30 cellular contexts compared by ENCODE assay signal in the genomic region with DNA sequence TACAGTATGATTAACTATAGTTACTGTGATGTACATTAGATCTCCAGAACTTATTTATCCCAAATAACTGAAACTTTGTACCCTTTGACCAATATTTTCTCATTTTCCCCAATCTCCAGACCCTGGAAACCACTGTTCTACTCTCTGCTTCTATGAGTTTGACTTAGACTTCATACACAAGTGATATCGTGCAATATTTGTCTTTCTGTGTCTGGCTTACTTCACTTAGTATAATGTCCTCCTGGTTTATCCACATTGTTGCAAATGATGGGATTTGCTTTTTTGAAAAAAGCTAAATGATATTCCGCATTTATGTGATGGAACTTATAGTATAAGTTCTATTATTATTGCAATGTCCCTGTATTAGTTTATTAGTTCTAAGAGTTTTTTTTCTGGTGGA.
"Had no signal": no experiment of that assay in that cellular context is flagged by ENCODE, and none has a peak within 500 bp of the region (broad histone marks: within the 10 kb centered on the region; RNA-seq: fewer than 3 reads in every experiment).

No MANE protein-coding gene starts in this region.

- H3K27me3 Mint-ChIP-seq: stimulated activated memory B cell treated with anti-CD40 and anti-IgM and Interleukin-4, amounts not matched to agents 10 μg/mL and 1 μg/mL and 100 μg/mL, for 72 hours; stimulated activated naive CD8-positive, alpha-beta T cell treated with anti-CD3 and anti-CD28 coated beads, Interleukin-15, amount 100 ng/mL, for 72 hours; type B pancreatic cell had no signal

- FAIRE-seq: pancreas had no signal

- H3K4me3 ChIP-seq: pancreas, prostate gland, skin epidermis, smooth muscle cell, spleen, suprapubic skin, testis, tibial artery, transverse colon, upper lobe of right lung, uterus had no signal

- H3K9me3 ChIP-seq: neutrophil, pancreas, prostate gland, testis, upper lobe of right lung had no signal

- H3K27me3 ChIP-seq: neutrophil, pancreas, spleen, suprapubic skin, testis, tibial artery, transverse colon, upper lobe of right lung, uterus had no signal

- H3K4me2 ChIP-seq: smooth muscle cell had no signal

- H3K4me1 Mint-ChIP-seq: naive thymus-derived CD4-positive, alpha-beta T cell; natural killer cell; nephron; neural crest cell; stimulated activated memory B cell treated with anti-CD40 and anti-IgM and Interleukin-4, amounts not matched to agents 10 μg/mL and 1 μg/mL and 100 μg/mL, for 72 hours; stimulated activated naive CD8-positive, alpha-beta T cell treated with anti-CD3 and anti-CD28 coated beads, Interleukin-15, amount 100 ng/mL, for 72 hours had no signal

- ATAC-seq: naive thymus-derived CD4-positive, alpha-beta T cell; natural killer cell; pancreas; right cardiac atrium; sciatic nerve; stimulated activated memory B cell treated with anti-CD40 and anti-IgM and Interleukin-4, amounts not matched to agents 10 μg/mL and 1 μg/mL and 100 μg/mL, for 72 hours; stimulated activated naive CD8-positive, alpha-beta T cell treated with anti-CD3 and anti-CD28 coated beads, Interleukin-15, amount 100 ng/mL, for 72 hours; stimulated activated naive CD8-positive, alpha-beta T cell treated with anti-CD3 and anti-CD28 coated beads, Interleukin-15, Interleukin-2, amounts not matched to agents 100 U/mL and 50 U/mL, for 24 hours; upper lobe of right lung had no signal

- H3K27ac ChIP-seq: neutrophil, pancreas, prostate gland, skin epidermis, spleen, suprapubic skin, testis, tibial artery, transverse colon, upper lobe of right lung, uterus had no signal

- H3K4me3 Mint-ChIP-seq: naive thymus-derived CD4-positive, alpha-beta T cell; natural killer cell; nephron; neural crest cell; stimulated activated memory B cell treated with anti-CD40 and anti-IgM and Interleukin-4, amounts not matched to agents 10 μg/mL and 1 μg/mL and 100 μg/mL, for 72 hours; stimulated activated naive CD8-positive, alpha-beta T cell treated with anti-CD3 and anti-CD28 coated beads, Interleukin-15, amount 100 ng/mL, for 72 hours; type B pancreatic cell had no signal

- H3K4me1 ChIP-seq: pancreas, prostate gland, spleen, suprapubic skin, testis, tibial artery, transverse colon, upper lobe of right lung, uterus had no signal

- DNase-seq: naive thymus-derived CD4-positive, alpha-beta T cell; natural killer cell; nucleus accumbens; pancreas; right cardiac atrium; spleen; stimulated activated CD4-positive, alpha-beta T cell treated with anti-CD3 and anti-CD28 coated beads, Interleukin-12 subunit alpha, Interleukin-12 subunit beta, amount 100 ng/mL, for 4 hours; stimulated activated CD4-positive, alpha-beta T cell treated with anti-CD3 and anti-CD28 coated beads, Interleukin-1b, Interleukin-23, amount 100 ng/mL, for 48 hours; stimulated activated CD4-positive, alpha-beta T cell treated with anti-CD3 and anti-CD28 coated beads, Interleukin-4, amount 100 ng/mL, for 1 hour; stimulated activated CD4-positive, alpha-beta T cell treated with anti-CD3 and anti-CD28 coated beads, Interleukin-4, amount 100 ng/mL, for 4 hours; stimulated activated CD8-positive, alpha-beta memory T cell treated with anti-CD3 and anti-CD28 coated beads, Interleukin-4, amount 100 ng/mL, for 48 hours; stimulated activated naive CD4-positive, alpha-beta T cell; stimulated activated naive CD8-positive, alpha-beta T cell treated with anti-CD3 and anti-CD28 coated beads, Interleukin-15, amount 100 ng/mL, for 72 hours; stimulated activated naive CD8-positive, alpha-beta T cell treated with anti-CD3 and anti-CD28 coated beads, Interleukin-15, Interleukin-2, amounts not matched to agents 100 U/mL and 50 U/mL, for 24 hours; substantia nigra; testis; tibial artery; transverse colon; upper lobe of right lung; uterus had no signal

- H3K27ac Mint-ChIP-seq: naive thymus-derived CD4-positive, alpha-beta T cell; natural killer cell; nephron; stimulated activated memory B cell treated with anti-CD40 and anti-IgM and Interleukin-4, amounts not matched to agents 10 μg/mL and 1 μg/mL and 100 μg/mL, for 72 hours; stimulated activated naive CD8-positive, alpha-beta T cell treated with anti-CD3 and anti-CD28 coated beads, Interleukin-15, amount 100 ng/mL, for 72 hours; type B pancreatic cell had no signal

- H3K36me3 ChIP-seq: neutrophil, pancreas, prostate gland, spleen, suprapubic skin, tibial artery, transverse colon, upper lobe of right lung, uterus had no signal

- H3K36me3 Mint-ChIP-seq: stimulated activated memory B cell treated with anti-CD40 and anti-IgM and Interleukin-4, amounts not matched to agents 10 μg/mL and 1 μg/mL and 100 μg/mL, for 72 hours; type B pancreatic cell had no signal
